ENCODE assay signal across 11 cellular contexts in the genomic region with DNA sequence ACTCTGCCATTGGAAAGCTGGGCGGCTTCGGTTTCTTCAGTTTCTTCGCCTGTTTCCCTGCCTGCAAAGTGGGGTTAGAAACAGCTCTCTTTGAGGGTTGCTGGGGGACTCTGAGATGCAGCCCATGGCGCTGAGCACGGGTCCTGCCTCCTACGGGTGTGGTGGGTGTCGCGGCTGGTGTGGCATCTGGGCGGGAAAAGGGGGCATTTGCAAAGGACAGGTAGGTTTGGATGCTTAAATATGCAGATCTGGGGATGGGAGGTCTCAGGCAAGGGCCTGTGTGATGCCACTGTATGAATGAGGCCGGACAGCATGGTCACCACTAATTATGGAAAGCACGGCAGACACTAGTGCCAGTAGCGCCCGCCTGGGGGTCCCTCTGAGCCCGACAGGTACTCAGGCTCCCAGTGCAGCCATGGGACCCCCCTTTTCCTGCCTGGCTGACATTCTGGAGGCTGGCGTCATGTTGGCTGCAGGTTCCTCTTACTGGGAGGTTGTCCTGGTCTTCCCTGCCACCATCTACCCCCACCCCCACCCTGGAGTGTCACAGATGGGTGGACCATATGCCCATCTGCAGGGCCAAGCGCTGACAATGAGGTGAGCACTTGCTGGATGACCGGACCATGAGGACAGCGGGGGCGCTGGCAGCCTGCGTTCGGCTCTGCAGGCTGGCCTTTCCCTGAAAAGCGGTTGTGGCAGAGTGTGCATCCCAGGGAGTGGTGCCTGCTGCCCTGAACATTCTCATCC.
A peak's percentile ranks its signal among the peaks of the same experiment; 100 is the strongest.
DNase-seq lines count a peak whose midpoint lies in the region; ATAC-seq, FAIRE-seq and TF ChIP-seq lines count a peak whose summit lies in the region.
"Had no signal": no experiment of that assay in that cellular context is flagged by ENCODE, and none has a peak within 500 bp of the region (broad histone marks: within the 10 kb centered on the region; RNA-seq: fewer than 3 reads in every experiment).

No MANE protein-coding gene starts in this region.

- DNase-seq in natural killer cell (no peak), GM19239 (ENCODE audit: insufficient read length, low spot score) (no peak), NCI-H2107 treated with DMSO at 0.1 percent for 48 hours (lab: John Stamatoyannopoulos, UW; ENCODE audit: unreplicated experiment) (no peak)
- DNase-seq in natural killer cell treated with Interleukin-12 subunit alpha and Interleukin-12 subunit beta and Interleukin-15 and Interleukin-18, amount 100 ng/mL, for 72 hours (ENCODE audit: low spot score), result no peak
- DNase-seq in naive thymus-derived CD8-positive, alpha-beta T cell, result no peak
- DNase-seq: erythroblast, hypothalamus had no signal

- intact Hi-C loops in natural killer cell (cut with micrococcal nuclease), result no loop called here

- H3K27ac Mint-ChIP-seq in natural killer cell, result peak overlapping the region; percentile 12 to 50
- H3K27ac Mint-ChIP-seq in natural killer cell treated with Interleukin-12 subunit alpha and Interleukin-12 subunit beta and Interleukin-15 and Interleukin-18, amount 100 ng/mL, for 72 hours, result no peak overlapping the region
- H3K27ac Mint-ChIP-seq in activated T-helper 17 cell treated with anti-CD3 and anti-CD28 coated beads, Interleukin-2, amount 50 U/mL, for 72 hours, result peak overlapping the region; percentile 37
- peak overlapping the region; percentile 57 to 100 (median 98) for H3K27ac Mint-ChIP-seq in naive thymus-derived CD8-positive, alpha-beta T cell
- H3K27ac Mint-ChIP-seq: activated naive CD4-positive, alpha-beta T cell treated with anti-CD3 and anti-CD28 coated beads, Interleukin-2, amount 50 U/mL, for 24 hours had no signal

- FAIRE-seq in GM19239 (lab: Jason Lieb, UNC), result no peak

- POLR2A ChIA-PET in naive thymus-derived CD8-positive, alpha-beta T cell (lab: Charles Lee), result interaction anchor here (1.2 to 9.8 kb wide), 7 partner anchors 11 to 72 kb away, joined by 3 to 224 read pairs (median 74); no protein-coding TSS in a partner anchor

- H3K4me1 Mint-ChIP-seq in natural killer cell, result peaks cover 67 to 81% of the 10 kb centered on the region in 2 donors
- H3K4me1 Mint-ChIP-seq in natural killer cell treated with Interleukin-12 subunit alpha and Interleukin-12 subunit beta and Interleukin-15 and Interleukin-18, amount 100 ng/mL, for 72 hours (ENCODE audit: low read depth in 2 of 2), result peaks cover 44 to 55% of the 10 kb centered on the region in 2 donors
- H3K4me1 Mint-ChIP-seq in activated T-helper 17 cell treated with anti-CD3 and anti-CD28 coated beads, Interleukin-2, amount 50 U/mL, for 72 hours, result peaks cover 44% of the 10 kb centered on the region
- peaks cover 54 to 94% (median 87%) of the 10 kb centered on the region in 4 donors for H3K4me1 Mint-ChIP-seq in naive thymus-derived CD8-positive, alpha-beta T cell

- H3K4me3 Mint-ChIP-seq in natural killer cell, result no peak overlapping the region
- no peak overlapping the region for H3K4me3 Mint-ChIP-seq in natural killer cell treated with Interleukin-12 subunit alpha and Interleukin-12 subunit beta and Interleukin-15 and Interleukin-18, amount 100 ng/mL, for 72 hours
- H3K4me3 Mint-ChIP-seq in activated T-helper 17 cell treated with anti-CD3 and anti-CD28 coated beads, Interleukin-2, amount 50 U/mL, for 72 hours, result peak overlapping the region; percentile 94
- H3K4me3 Mint-ChIP-seq in naive thymus-derived CD8-positive, alpha-beta T cell, result peak overlapping the region in 9 of 10 donors; percentile 3 to 100 (median 99)
- H3K4me3 Mint-ChIP-seq: activated naive CD4-positive, alpha-beta T cell treated with anti-CD3 and anti-CD28 coated beads, Interleukin-2, amount 50 U/mL, for 24 hours had no signal

- no peaks in the 10 kb centered on the region for H3K27me3 Mint-ChIP-seq in natural killer cell (ENCODE audit: low read depth in 2 of 2)
- H3K27me3 Mint-ChIP-seq in natural killer cell treated with Interleukin-12 subunit alpha and Interleukin-12 subunit beta and Interleukin-15 and Interleukin-18, amount 100 ng/mL, for 72 hours, result no peaks in the 10 kb centered on the region
- no peaks in the 10 kb centered on the region for H3K27me3 Mint-ChIP-seq in activated T-helper 17 cell treated with anti-CD3 and anti-CD28 coated beads, Interleukin-2, amount 50 U/mL, for 72 hours
- peaks cover 0 to 1% (median 0%) of the 10 kb centered on the region in 5 donors for H3K27me3 Mint-ChIP-seq in naive thymus-derived CD8-positive, alpha-beta T cell
- H3K27me3 Mint-ChIP-seq: activated naive CD4-positive, alpha-beta T cell treated with anti-CD3 and anti-CD28 coated beads, Interleukin-2, amount 50 U/mL, for 24 hours had no signal

- H3K36me3 Mint-ChIP-seq in natural killer cell, result no peaks in the 10 kb centered on the region
- no peaks in the 10 kb centered on the region for H3K36me3 Mint-ChIP-seq in natural killer cell treated with Interleukin-12 subunit alpha and Interleukin-12 subunit beta and Interleukin-15 and Interleukin-18, amount 100 ng/mL, for 72 hours
- peaks cover 37% of the 10 kb centered on the region for H3K36me3 Mint-ChIP-seq in activated T-helper 17 cell treated with anti-CD3 and anti-CD28 coated beads, Interleukin-2, amount 50 U/mL, for 72 hours (ENCODE audit: low read depth)
- H3K36me3 Mint-ChIP-seq in naive thymus-derived CD8-positive, alpha-beta T cell, result peaks cover 0 to 7% (median 0%) of the 10 kb centered on the region in 3 donors
- H3K36me3 Mint-ChIP-seq: activated naive CD4-positive, alpha-beta T cell treated with anti-CD3 and anti-CD28 coated beads, Interleukin-2, amount 50 U/mL, for 24 hours had no signal

- TF ChIP-seq CTCF in natural killer cell (IDR thresholded peaks at IDR 0.05), result no peak

- no peaks in the 10 kb centered on the region for H3K9me3 Mint-ChIP-seq in natural killer cell
- H3K9me3 Mint-ChIP-seq in natural killer cell treated with Interleukin-12 subunit alpha and Interleukin-12 subunit beta and Interleukin-15 and Interleukin-18, amount 100 ng/mL, for 72 hours, result no peaks in the 10 kb centered on the region
- no peaks in the 10 kb centered on the region for H3K9me3 Mint-ChIP-seq in activated T-helper 17 cell treated with anti-CD3 and anti-CD28 coated beads, Interleukin-2, amount 50 U/mL, for 72 hours
- no peaks in the 10 kb centered on the region for H3K9me3 Mint-ChIP-seq in naive thymus-derived CD8-positive, alpha-beta T cell
- H3K9me3 Mint-ChIP-seq: activated naive CD4-positive, alpha-beta T cell treated with anti-CD3 and anti-CD28 coated beads, Interleukin-2, amount 50 U/mL, for 24 hours had no signal

- ATAC-seq in natural killer cell (no peak), HG03095 (IDR thresholded peaks at IDR 0.05; ENCODE audit: unreplicated experiment) (no peak), GM21367 (IDR thresholded peaks at IDR 0.05; ENCODE audit: unreplicated experiment) (no peak)
- no peak for ATAC-seq in natural killer cell treated with Interleukin-12 subunit alpha and Interleukin-12 subunit beta and Interleukin-15 and Interleukin-18, amount 100 ng/mL, for 72 hours
- ATAC-seq in activated T-helper 17 cell treated with anti-CD3 and anti-CD28 coated beads, Interleukin-2, amount 50 U/mL, for 72 hours (replicated peaks), result no peak
- ATAC-seq in naive thymus-derived CD8-positive, alpha-beta T cell, result no peak

Comparison
In these comparisons a context has a peak if more than half of its experiments do, and no peak if none do; other contexts are left out.
1. H3K27ac Mint-ChIP-seq: peak in natural killer cell (2 of 2), activated T-helper 17 cell treated with anti-CD3 and anti-CD28 coated beads, Interleukin-2, amount 50 U/mL, for 72 hours (single experiment) and naive thymus-derived CD8-positive, alpha-beta T cell (10 of 10); none in natural killer cell treated with Interleukin-12 subunit alpha and Interleukin-12 subunit beta and Interleukin-15 and Interleukin-18, amount 100 ng/mL, for 72 hours (0 of 2).
2. H3K4me3 Mint-ChIP-seq: peak in activated T-helper 17 cell treated with anti-CD3 and anti-CD28 coated beads, Interleukin-2, amount 50 U/mL, for 72 hours (single experiment) and naive thymus-derived CD8-positive, alpha-beta T cell (9 of 10); none in natural killer cell (single experiment) and natural killer cell treated with Interleukin-12 subunit alpha and Interleukin-12 subunit beta and Interleukin-15 and Interleukin-18, amount 100 ng/mL, for 72 hours (single experiment).